ENCODE assay signal across 33 cellular contexts in genomic region chrX:140337263-140337662, GRCh38.
DNase-seq lines count a peak whose midpoint lies in the region; ATAC-seq, FAIRE-seq and TF ChIP-seq lines count a peak whose summit lies in the region.
"Had no signal": no experiment of that assay in that cellular context is flagged by ENCODE, and none has a peak within 500 bp of the region (broad histone marks: within the 10 kb centered on the region; RNA-seq: fewer than 3 reads in every experiment).

No MANE protein-coding gene starts in this region.

- H3K4me3 ChIP-seq in A549 (no peak overlapping the region), HEK293 (ENCODE audit: low read depth, low read length) (no peak overlapping the region), K562 (no peak overlapping the region)
- H3K4me3 ChIP-seq: BLaER1; BLaER1 treated with 17β-estradiol and CSF1 and Interleukin-3, amounts not matched to agents 10 nM and 100 nM had no signal

- H3K9me3 ChIP-seq in A549 = no peaks in the 10 kb centered on the region
- H3K9me3 ChIP-seq in HEK293 (ENCODE audit: control insufficient read depth, insufficient read depth, low read depth, low read length) = no peaks in the 10 kb centered on the region
- no peaks in the 10 kb centered on the region for H3K9me3 ChIP-seq in K562 (replicated peaks; ENCODE audit: control insufficient read depth, insufficient read depth, low read depth, low read length)
- H3K9me3 ChIP-seq: BE2C, BLaER1, Caco-2 had no signal

- H3K36me3 Mint-ChIP-seq in activated T-helper 2 cell treated with anti-CD3 and anti-CD28 coated beads, Interferon-gamma antibody, Interleukin-2, Interleukin-4, amounts not matched to agents 10 μg/mL and 5 μg/mL and 100 μg/mL, durations not matched to agents 14 hours and 24 hours and 36 hours (ENCODE audit: low read depth) = no peaks in the 10 kb centered on the region
- H3K36me3 Mint-ChIP-seq: CD14-positive monocyte; CD4-positive, alpha-beta memory T cell; CD4-positive, CD25-positive, alpha-beta regulatory T cell; CD8-positive, alpha-beta memory T cell; CD8-positive, alpha-beta T cell had no signal

- DNase-seq in A549 (ENCODE audit: low read depth in 1 of 2, low spot score in 1 of 2) = no peak
- no peak for DNase-seq in K562 (ENCODE audit: extremely low read depth in 1 of 4, low spot score in 3 of 4)
- DNase-seq in D341Med (ENCODE audit: low spot score) = no peak
- no peak for DNase-seq in activated T-helper 2 cell treated with anti-CD3 and anti-CD28 coated beads, Interferon-gamma antibody, Interleukin-2, Interleukin-4, amounts not matched to agents 10 μg/mL and 5 μg/mL and 100 μg/mL, durations not matched to agents 14 hours and 24 hours and 36 hours (ENCODE audit: low spot score)
- no peak for DNase-seq in G401 (ENCODE audit: low spot score)
- DNase-seq: 8988T; ACHN; AML-193; BE2C; C1 segment of cervical spinal cord; Caco-2; Calu3; CD4-positive, alpha-beta memory T cell; CD4-positive, alpha-beta T cell; CD4-positive, CD25-positive, alpha-beta regulatory T cell; CD8-positive, alpha-beta memory T cell; CD8-positive, alpha-beta T cell; COR-L47; DMS 273 treated with DMSO at 0.1 percent for 48 hours; DMS153; DMS79; DMS79 treated with DMSO at 0.1 percent for 48 hours; DND-41; EL had no signal

- H3K9ac ChIP-seq in K562 (ENCODE audit: insufficient read depth in 1 of 2, low read depth in 2 of 2, low read length in 2 of 2) = no peak overlapping the region
- H3K9ac ChIP-seq: BLaER1; BLaER1 treated with 17β-estradiol and CSF1 and Interleukin-3, amounts not matched to agents 10 nM and 100 nM had no signal

- no peak overlapping the region for H2AFZ ChIP-seq in K562 (ENCODE audit: low read depth, low read length)

- BruUV-seq in K562 (replicated peaks; lab: Mats Ljungman, UMichigan) = no TSS peak

- H3K27ac ChIP-seq in A549 (no peak overlapping the region), HEK293 (ENCODE audit: extremely low read depth, low read depth, low read length) (no peak overlapping the region), K562 (ENCODE audit: extremely low read depth, low read depth, low read length) (no peak overlapping the region)
- H3K27ac ChIP-seq: 22Rv1; BLaER1; BLaER1 treated with 17β-estradiol and CSF1 and Interleukin-3, amounts not matched to agents 10 nM and 100 nM; C4-2B had no signal

- no peaks in the 10 kb centered on the region for H3K27me3 ChIP-seq in K562 (ENCODE audit: control insufficient read depth in 2 of 2, insufficient read depth in 2 of 2, low read length in 2 of 2)
- H3K27me3 ChIP-seq: BE2C had no signal

- no peak overlapping the region for H3K4me3 Mint-ChIP-seq in activated T-helper 2 cell treated with anti-CD3 and anti-CD28 coated beads, Interferon-gamma antibody, Interleukin-2, Interleukin-4, amounts not matched to agents 10 μg/mL and 5 μg/mL and 100 μg/mL, durations not matched to agents 14 hours and 24 hours and 36 hours (ENCODE audit: low read depth)
- H3K4me3 Mint-ChIP-seq: B cell; CD14-positive monocyte; CD4-positive, alpha-beta memory T cell; CD4-positive, alpha-beta T cell; CD4-positive, CD25-positive, alpha-beta regulatory T cell; CD8-positive, alpha-beta memory T cell; CD8-positive, alpha-beta T cell had no signal

- no peaks in the 10 kb centered on the region for H3K36me3 ChIP-seq in HEK293 (ENCODE audit: control insufficient read depth in 2 of 2, insufficient read depth in 1 of 2, low read length in 2 of 2)
- H3K36me3 ChIP-seq in K562 (ENCODE audit: control insufficient read depth, insufficient read depth, low read length) = no peaks in the 10 kb centered on the region
- H3K36me3 ChIP-seq: BE2C; BLaER1; BLaER1 treated with 17β-estradiol and CSF1 and Interleukin-3, amounts not matched to agents 10 nM and 100 nM had no signal

- TF ChIP-seq POLR2A in A549 (IDR thresholded peaks at IDR 0.05; ENCODE audit: low read length) (no peak), K562 (conservative IDR thresholded peaks at IDR 0.05) (no peak)

- POLR2A ChIA-PET in A549 (lab: Yijun Ruan, JAX) (no interaction called here), HEK293 (lab: Yijun Ruan, JAX) (no interaction called here), K562 (lab: Yijun Ruan, JAX) (no interaction called here)

- TF ChIP-seq RAD21 in A549 (conservative IDR thresholded peaks at IDR 0.05 in 1 of 2, IDR thresholded peaks at IDR 0.05 in 1 of 2) (no peak), K562 (CRISPR knock-in tag; conservative IDR thresholded peaks at IDR 0.05 in 1 of 2, IDR thresholded peaks at IDR 0.05 in 1 of 2) (no peak)

- H3K9me3 Mint-ChIP-seq in activated T-helper 2 cell treated with anti-CD3 and anti-CD28 coated beads, Interferon-gamma antibody, Interleukin-2, Interleukin-4, amounts not matched to agents 10 μg/mL and 5 μg/mL and 100 μg/mL, durations not matched to agents 14 hours and 24 hours and 36 hours = peaks cover 4% of the 10 kb centered on the region

- H4K20me1 ChIP-seq in K562 (replicated peaks; ENCODE audit: control insufficient read depth, insufficient read depth, low read length) = no peaks in the 10 kb centered on the region
- H4K20me1 ChIP-seq: BLaER1; BLaER1 treated with 17β-estradiol and CSF1 and Interleukin-3, amounts not matched to agents 10 nM and 100 nM had no signal

- H3K4me1 ChIP-seq in A549 (no peaks in the 10 kb centered on the region), HEK293 (ENCODE audit: control insufficient read depth, insufficient read depth, low read length) (no peaks in the 10 kb centered on the region), K562 (replicated peaks in 1 of 2; ENCODE audit: control insufficient read depth in 2 of 2, insufficient read depth in 2 of 2, low read length in 2 of 2) (no peaks in the 10 kb centered on the region)
- H3K4me1 ChIP-seq: BE2C; BLaER1; BLaER1 treated with 17β-estradiol and CSF1 and Interleukin-3, amounts not matched to agents 10 nM and 100 nM; Caco-2 had no signal

- H3K4me2 ChIP-seq in A549 (no peak overlapping the region), K562 (ENCODE audit: insufficient read depth, low read length) (no peak overlapping the region)
- H3K4me2 ChIP-seq: BLaER1; BLaER1 treated with 17β-estradiol and CSF1 and Interleukin-3, amounts not matched to agents 10 nM and 100 nM had no signal

- no peaks in the 10 kb centered on the region for H3K27me3 Mint-ChIP-seq in activated T-helper 2 cell treated with anti-CD3 and anti-CD28 coated beads, Interferon-gamma antibody, Interleukin-2, Interleukin-4, amounts not matched to agents 10 μg/mL and 5 μg/mL and 100 μg/mL, durations not matched to agents 14 hours and 24 hours and 36 hours (ENCODE audit: low read depth)
- H3K27me3 Mint-ChIP-seq: B cell; CD4-positive, alpha-beta memory T cell; CD4-positive, alpha-beta T cell; CD4-positive, CD25-positive, alpha-beta regulatory T cell had no signal

- ATAC-seq in A549 (no peak), K562 (no peak)
- ATAC-seq: CD8-positive, alpha-beta T cell had no signal

- peak; percentile 7 for FAIRE-seq in A549 (lab: Jason Lieb, UNC)
- no peak for FAIRE-seq in K562 (lab: Jason Lieb, UNC)
- FAIRE-seq: A204.1, D721Med had no signal

- TF ChIP-seq CTCF in A549 (IDR thresholded peaks at IDR 0.05) (no peak), HEK293 (tag by site-specific recombination; IDR thresholded peaks at IDR 0.05) (no peak), K562 (IDR thresholded peaks at IDR 0.05 in 2 of 3, conservative IDR thresholded peaks at IDR 0.05 in 1 of 3; ENCODE audit: insufficient read depth in 2 of 3, low read depth in 1 of 3, low read length in 3 of 3) (no peak)

- TF ChIP-seq EP300 in A549 (IDR thresholded peaks at IDR 0.05) = no peak
- TF ChIP-seq EP300 in K562 (IDR thresholded peaks at IDR 0.05; ENCODE audit: low read length) = no peak

- no peaks in the 10 kb centered on the region for H3K9me1 ChIP-seq in K562 (ENCODE audit: control insufficient read depth, insufficient read depth, low read length)

- intact Hi-C loops in K562 (cut with micrococcal nuclease) = no loop called here
- intact Hi-C loops in activated T-helper 2 cell treated with anti-CD3 and anti-CD28 coated beads, Interferon-gamma antibody, Interleukin-2, Interleukin-4, amounts not matched to agents 10 μg/mL and 5 μg/mL and 100 μg/mL, durations not matched to agents 14 hours and 24 hours and 36 hours (cut with micrococcal nuclease) = no loop called here

- CTCF ChIA-PET in A549 (lab: Yijun Ruan, JAX) = no interaction called here
- CTCF ChIA-PET in HEK293 (lab: Yijun Ruan, JAX) = no interaction called here
- CTCF ChIA-PET in K562 (lab: Yijun Ruan, JAX; ENCODE audit: low intra/inter-chr PET ratio) = no interaction called here

- no peaks in the 10 kb centered on the region for H3K4me1 Mint-ChIP-seq in activated T-helper 2 cell treated with anti-CD3 and anti-CD28 coated beads, Interferon-gamma antibody, Interleukin-2, Interleukin-4, amounts not matched to agents 10 μg/mL and 5 μg/mL and 100 μg/mL, durations not matched to agents 14 hours and 24 hours and 36 hours (ENCODE audit: low read depth)
- H3K4me1 Mint-ChIP-seq: B cell; CD14-positive monocyte; CD4-positive, alpha-beta memory T cell; CD4-positive, CD25-positive, alpha-beta regulatory T cell; CD8-positive, alpha-beta memory T cell had no signal

- no peak overlapping the region for H3K27ac Mint-ChIP-seq in activated T-helper 2 cell treated with anti-CD3 and anti-CD28 coated beads, Interferon-gamma antibody, Interleukin-2, Interleukin-4, amounts not matched to agents 10 μg/mL and 5 μg/mL and 100 μg/mL, durations not matched to agents 14 hours and 24 hours and 36 hours
- H3K27ac Mint-ChIP-seq: B cell; CD14-positive monocyte; CD4-positive, alpha-beta memory T cell; CD4-positive, alpha-beta T cell; CD4-positive, CD25-positive, alpha-beta regulatory T cell; CD8-positive, alpha-beta memory T cell; CD8-positive, alpha-beta T cell had no signal

- no peaks in the 10 kb centered on the region for H3K79me2 ChIP-seq in K562 (ENCODE audit: control insufficient read depth, insufficient read depth, low read length)

- 37% methylated on average over 1 of the region's 1 CpG for WGBS in A549 (ENCODE audit: missing lambda C conversion rate)
- WGBS in K562 (ENCODE audit: insufficient coverage, low coverage, missing lambda C conversion rate) = 0% methylated on average over 1 of the region's 1 CpG

- in situ Hi-C loops in K562 (cut with MboI) (no loop called here), G401 (cut with HindIII; ENCODE audit: low sequenced_read_pairs) (no loop called here)

TF ChIP-seq in A549, 52 proteins besides CTCF, POLR2A, EP300 and RAD21 (continues in another document):
- TF ChIP-seq RCOR1 (IDR thresholded peaks at IDR 0.05; ENCODE audit: low read depth, low read length) (no peak), HOXA7 (CRISPR knock-in tag; IDR thresholded peaks at IDR 0.05) (no peak), MAFK (IDR thresholded peaks at IDR 0.05; ENCODE audit: partially characterized antibody) (no peak)

TF ChIP-seq in HEK293, 187 proteins besides CTCF, POLR2A, EP300 and RAD21:
- TF ChIP-seq ZXDB (tag by site-specific recombination; IDR thresholded peaks at IDR 0.05) = no peak
- TF ChIP-seq ZNF10 (tag by site-specific recombination; IDR thresholded peaks at IDR 0.05) = peak; percentile 86
TF ChIP-seq in HEK293: peak in this region for 1.

TF ChIP-seq in K562, 482 proteins besides CTCF, POLR2A, EP300 and RAD21:
- TF ChIP-seq ZNF134 (CRISPR knock-in tag; conservative IDR thresholded peaks at IDR 0.05) = peak; percentile 53; the same call in 1 of the 2 replicates
- no peak for TF ChIP-seq SMARCE1 (IDR thresholded peaks at IDR 0.05)
